ENCODE assay signal across 22 cellular contexts in the genomic region with DNA sequence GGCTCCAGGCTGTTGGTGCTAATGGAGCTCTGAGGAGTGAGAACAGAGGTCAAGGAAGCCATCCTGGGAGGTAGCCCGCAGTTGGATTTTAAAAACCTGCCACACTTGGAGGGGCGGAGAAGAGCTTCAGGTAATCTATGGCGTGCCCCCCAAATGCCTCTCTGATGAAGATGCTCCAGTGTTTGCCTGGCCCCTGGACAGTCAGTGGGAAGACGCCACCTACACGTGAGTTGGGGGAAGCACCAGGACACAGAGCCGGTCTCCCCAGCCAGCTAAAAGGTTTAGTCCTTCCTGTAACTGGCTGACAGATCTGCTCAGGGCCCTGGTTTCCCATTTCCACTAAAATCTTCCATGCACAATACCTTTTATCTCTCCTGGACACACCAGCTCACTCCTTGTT.
A peak's percentile ranks its signal among the peaks of the same experiment; 100 is the strongest.
DNase-seq lines count a peak whose midpoint lies in the region; ATAC-seq, FAIRE-seq and TF ChIP-seq lines count a peak whose summit lies in the region.
"Had no signal": no experiment of that assay in that cellular context is flagged by ENCODE, and none has a peak within 500 bp of the region (broad histone marks: within the 10 kb centered on the region; RNA-seq: fewer than 3 reads in every experiment).

No MANE protein-coding gene starts in this region.

- H3K4ac ChIP-seq in H1 (replicated peaks; ENCODE audit: insufficient read length, low read depth, low read length) = no peak overlapping the region

- no peak for FAIRE-seq in H1 (lab: Jason Lieb, UNC)

- no peaks in the 10 kb centered on the region for H3K4me1 ChIP-seq in BE2C
- no peaks in the 10 kb centered on the region for H3K4me1 ChIP-seq in H1 (replicated peaks in 1 of 4; ENCODE audit: control insufficient read depth in 3 of 4, insufficient read depth in 4 of 4, low read length in 3 of 4)
- H3K4me1 ChIP-seq: colonic mucosa, thyroid gland had no signal

- CTCF ChIA-PET in H1 (lab: Charles Lee; ENCODE audit: partially characterized antibody) = interaction anchor here (0.8 to 2.7 kb wide), 27 partner anchors 9 to 1147 kb away, joined by 3 to 24 read pairs (median 4); no protein-coding TSS in a partner anchor

- H3K14ac ChIP-seq in H1 (ENCODE audit: insufficient read length) = no peak overlapping the region

- no peak for ATAC-seq in GM21360 (IDR thresholded peaks at IDR 0.05; ENCODE audit: unreplicated experiment)
- ATAC-seq in HG02763 (IDR thresholded peaks at IDR 0.05; ENCODE audit: unreplicated experiment) = no peak
- ATAC-seq: CD8-positive, alpha-beta T cell; stimulated activated naive CD8-positive, alpha-beta T cell treated with anti-CD3 and anti-CD28 coated beads, Interleukin-15, Interleukin-2, amounts not matched to agents 100 U/mL and 50 U/mL, for 24 hours had no signal

- no peak overlapping the region for H4K8ac ChIP-seq in H1 (ENCODE audit: extremely low read depth, insufficient read depth, low read length)

- peak; percentile 22 for DNase-seq in BE2C
- DNase-seq in GM12864 (ENCODE audit: low read depth) = no peak
- peak; percentile 21 for DNase-seq in NB4 (ENCODE audit: low read depth)
- peak in 1 of 2 experiments; percentile 53 for DNase-seq in H1 (ENCODE audit: low read depth in 1 of 2, low spot score in 2 of 2)
- DNase-seq in cerebellar cortex (ENCODE audit: low spot score) = no peak
- DNase-seq in NCI-H2081 treated with DMSO at 0.1 percent for 48 hours (lab: John Stamatoyannopoulos, UW) = no peak
- DNase-seq: activated CD4-positive, alpha-beta T cell treated with anti-CD3 and anti-CD28 coated beads, Interleukin-2, amount 50 U/mL, for 48 hours; activated CD4-positive, CD25-positive, alpha-beta regulatory T cell; activated gamma-delta T cell; CD8-positive, alpha-beta T cell; colonic mucosa; DMS153; GOT3; mammary epithelial cell; NCI-H1436 treated with DMSO at 0.1 percent for 48 hours; SJCRH30; stimulated activated CD4-positive, alpha-beta T cell treated with anti-CD3 and anti-CD28 coated beads, Interleukin-4, amount 100 ng/mL, for 24 hours; stimulated activated naive CD8-positive, alpha-beta T cell treated with anti-CD3 and anti-CD28 coated beads, Interleukin-15, Interleukin-2, amounts not matched to agents 100 U/mL and 50 U/mL, for 24 hours; thyroid gland had no signal

- no peak overlapping the region for H4K91ac ChIP-seq in H1 (replicated peaks; ENCODE audit: insufficient read length, low read length)

- H3K23ac ChIP-seq in H1 (ENCODE audit: insufficient read length) = no peak overlapping the region

- no peak overlapping the region for H3K56ac ChIP-seq in H1 (replicated peaks; ENCODE audit: insufficient read length, low read depth, low read length)

- no peaks in the 10 kb centered on the region for H4K20me1 ChIP-seq in H1 (replicated peaks in 1 of 2; ENCODE audit: control insufficient read depth in 1 of 2, insufficient read depth in 2 of 2, low read length in 2 of 2)

- H3K9me3 ChIP-seq in BE2C (no peaks in the 10 kb centered on the region), H1 (ENCODE audit: insufficient read depth in 2 of 2, low read depth in 1 of 2, low read length in 1 of 2) (no peaks in the 10 kb centered on the region)
- H3K9me3 ChIP-seq: colonic mucosa, SJCRH30, thyroid gland had no signal

- no peak overlapping the region for H3K18ac ChIP-seq in H1 (ENCODE audit: extremely low read depth, low read length)

- no peak for TF ChIP-seq POLR2A in NB4 (IDR thresholded peaks at IDR 0.05; ENCODE audit: extremely low read depth, insufficient read length)
- no peak for TF ChIP-seq POLR2A in H1 (IDR thresholded peaks at IDR 0.05; ENCODE audit: control extremely low read depth in 1 of 2, low read depth in 2 of 2, low read length in 2 of 2)

- H2BK12ac ChIP-seq in H1 (ENCODE audit: low read depth, low read length) = no peak overlapping the region

- no peak overlapping the region for H2BK120ac ChIP-seq in H1 (replicated peaks; ENCODE audit: low read depth, low read length)

- H3K4me3 ChIP-seq in BE2C (ENCODE audit: low read depth, low read length) (no peak overlapping the region), GM12864 (ENCODE audit: low read depth, low read length) (no peak overlapping the region), NB4 (ENCODE audit: low read depth, low read length) (no peak overlapping the region), H1 (ENCODE audit: extremely low read depth in 1 of 4, insufficient read depth in 2 of 4, low read depth in 3 of 4, low read length in 4 of 4) (no peak overlapping the region)
- H3K4me3 ChIP-seq: colonic mucosa, PC-9, SJCRH30, thyroid gland had no signal

- H3K27ac ChIP-seq in H1 (ENCODE audit: low read depth, low read length) = no peak overlapping the region
- H3K27ac ChIP-seq: colonic mucosa, PC-9, SJCRH30, thyroid gland had no signal

- TF ChIP-seq CTCF in BE2C (IDR thresholded peaks at IDR 0.05; ENCODE audit: low read depth, low read length) (peak; percentile 25; the same call in 1 of the 2 replicates), GM12864 (IDR thresholded peaks at IDR 0.05; ENCODE audit: low read depth, low read length, missing control alignments) (peak; percentile 33), NB4 (IDR thresholded peaks at IDR 0.05; ENCODE audit: low read depth, low read length) (peak; percentile 30), H1 (IDR thresholded peaks at IDR 0.05; ENCODE audit: control extremely low read depth in 1 of 3, insufficient read depth in 1 of 3, low read depth in 1 of 3, low read length in 3 of 3) (peak; percentile 54 to 71 (median 64))

- H3K23me2 ChIP-seq in H1 (ENCODE audit: low read depth, low read length) = no peaks in the 10 kb centered on the region

- no peak overlapping the region for H2BK15ac ChIP-seq in H1 (ENCODE audit: low read length)

- WGBS in H1 (ENCODE audit: extremely low coverage in 1 of 2, insufficient coverage in 1 of 2, insufficient read length in 1 of 2, insufficient replicate concordance in 2 of 2, low coverage in 1 of 2, low lambda C conversion rate in 2 of 2, missing lambda C conversion rate in 1 of 2), 2 experiments = 73% methylated on average over 6 of the region's 6 CpGs; no CpG with 5 or more reads in 1 of the 2 experiments

- TF ChIP-seq EP300 in H1 (IDR thresholded peaks at IDR 0.05; ENCODE audit: borderline replicate concordance in 1 of 2, low read depth in 2 of 2, low read length in 2 of 2) = no peak

- peak; percentile 56 to 68 for TF ChIP-seq RAD21 in H1 (IDR thresholded peaks at IDR 0.05 in 1 of 2, conservative IDR thresholded peaks at IDR 0.05 in 1 of 2; ENCODE audit: low read depth in 2 of 2, low read length in 2 of 2)

- H3K9ac ChIP-seq in H1 (replicated peaks in 1 of 4; ENCODE audit: extremely low read depth in 1 of 4, low read depth in 3 of 4, low read length in 3 of 4) = no peak overlapping the region

- no peaks in the 10 kb centered on the region for H3K79me1 ChIP-seq in H1 (ENCODE audit: low read depth, low read length)

- no peak overlapping the region for H2AK5ac ChIP-seq in H1 (ENCODE audit: low read depth, low read length)

- no peak overlapping the region for H2AFZ ChIP-seq in H1 (ENCODE audit: low read length)
- H2AFZ ChIP-seq: PC-9 had no signal

- POLR2A ChIA-PET in H1 (lab: Charles Lee; ENCODE audit: partially characterized antibody) = interaction anchor here (0.7 kb wide), 1 partner anchor 10 kb away, joined by 3 read pairs; no protein-coding TSS in a partner anchor

- no peak overlapping the region for H2BK20ac ChIP-seq in H1 (ENCODE audit: low read length)

- H4K5ac ChIP-seq in H1 (ENCODE audit: insufficient read length, low read depth, low read length) = no peak overlapping the region

- no peak overlapping the region for H3K4me2 ChIP-seq in H1 (ENCODE audit: insufficient read depth in 1 of 2, low read depth in 2 of 2, low read length in 2 of 2)
- H3K4me2 ChIP-seq: PC-9 had no signal

- H3K36me3 ChIP-seq in BE2C = no peaks in the 10 kb centered on the region
- no peaks in the 10 kb centered on the region for H3K36me3 ChIP-seq in H1 (ENCODE audit: control insufficient read depth in 2 of 4, insufficient read depth in 4 of 4, low read length in 3 of 4)
- H3K36me3 ChIP-seq: colonic mucosa, SJCRH30, thyroid gland had no signal

- H3K79me2 ChIP-seq in H1 (ENCODE audit: control insufficient read depth in 1 of 2, insufficient read depth in 2 of 2, low read length in 2 of 2) = no peaks in the 10 kb centered on the region

- H3K27me3 ChIP-seq in BE2C (no peaks in the 10 kb centered on the region), H1 (replicated peaks in 1 of 4; ENCODE audit: control insufficient read depth in 3 of 4, extremely low read depth in 1 of 4, insufficient read depth in 3 of 4, low read length in 3 of 4) (no peaks in the 10 kb centered on the region; a peak in 1 of 7 replicates)
- H3K27me3 ChIP-seq: colonic mucosa, SJCRH30, thyroid gland had no signal

- no peak overlapping the region for H2BK5ac ChIP-seq in H1 (ENCODE audit: low read depth, low read length)

TF ChIP-seq in H1, 55 proteins besides CTCF, POLR2A, EP300 and RAD21 (continues in another document):
- no peak for TF ChIP-seq GTF2F1 (IDR thresholded peaks at IDR 0.05; ENCODE audit: borderline replicate concordance, low read depth, low read length)
- TF ChIP-seq SRF (IDR thresholded peaks at IDR 0.05; ENCODE audit: low read depth, low read length) = no peak
- no peak for TF ChIP-seq SUZ12 (IDR thresholded peaks at IDR 0.05; ENCODE audit: low read length)
- TF ChIP-seq CBX8 (IDR thresholded peaks at IDR 0.05; ENCODE audit: borderline replicate concordance, low read depth, low read length) = no peak
- TF ChIP-seq EGR1 (IDR thresholded peaks at IDR 0.05; ENCODE audit: borderline replicate concordance, low read depth, low read length) = no peak
- no peak for TF ChIP-seq RBBP5 (IDR thresholded peaks at IDR 0.05; ENCODE audit: borderline replicate concordance, low read depth, low read length)
- TF ChIP-seq NANOG (IDR thresholded peaks at IDR 0.05; ENCODE audit: insufficient read depth, low read depth, low read length, poor library complexity, severe bottlenecking) = no peak
- TF ChIP-seq CBX5 (IDR thresholded peaks at IDR 0.05; ENCODE audit: low read depth, low read length) = no peak
- no peak for TF ChIP-seq BACH1 (IDR thresholded peaks at IDR 0.05; ENCODE audit: low read length)
- TF ChIP-seq, protein P1, sequence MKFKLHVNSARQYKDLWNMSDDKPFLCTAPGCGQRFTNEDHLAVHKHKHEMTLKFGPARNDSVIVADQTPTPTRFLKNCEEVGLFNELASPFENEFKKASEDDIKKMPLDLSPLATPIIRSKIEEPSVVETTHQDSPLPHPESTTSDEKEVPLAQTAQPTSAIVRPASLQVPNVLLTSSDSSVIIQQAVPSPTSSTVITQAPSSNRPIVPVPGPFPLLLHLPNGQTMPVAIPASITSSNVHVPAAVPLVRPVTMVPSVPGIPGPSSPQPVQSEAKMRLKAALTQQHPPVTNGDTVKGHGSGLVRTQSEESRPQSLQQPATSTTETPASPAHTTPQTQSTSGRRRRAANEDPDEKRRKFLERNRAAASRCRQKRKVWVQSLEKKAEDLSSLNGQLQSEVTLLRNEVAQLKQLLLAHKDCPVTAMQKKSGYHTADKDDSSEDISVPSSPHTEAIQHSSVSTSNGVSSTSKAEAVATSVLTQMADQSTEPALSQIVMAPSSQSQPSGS (IDR thresholded peaks at IDR 0.05; ENCODE audit: low read length) = no peak
- TF ChIP-seq RNF2 (IDR thresholded peaks at IDR 0.05; ENCODE audit: borderline replicate concordance, low read depth, low read length, missing control alignments, poor library complexity, severe bottlenecking) = no peak
- no peak for TF ChIP-seq TBP (IDR thresholded peaks at IDR 0.05; ENCODE audit: low read depth, low read length)

Comparison
In these comparisons a context has a peak if more than half of its experiments do, and no peak if none do; other contexts are left out.
1. DNase-seq: peak in BE2C (single experiment) and NB4 (single experiment); none in GM12864 (single experiment), cerebellar cortex (single experiment) and NCI-H2081 treated with DMSO at 0.1 percent for 48 hours (single experiment).
2. Peak in every context shown above with its lines, with median percentiles within 50 percentile points of each other: CTCF ChIP-seq.